9 cellular contexts compared by ENCODE assay signal in genomic region chr4:39635023-39635422, GRCh38. TPM values are rescaled to one million over a fixed set of nuclear protein-coding genes. Genes with fewer than 3 reads are reported as not detected.
DNase-seq lines count a peak whose midpoint lies in the region; ATAC-seq, FAIRE-seq and TF ChIP-seq lines count a peak whose summit lies in the region.
"Had no signal": no experiment of that assay in that cellular context is flagged by ENCODE, and none has a peak within 500 bp of the region (broad histone marks: within the 10 kb centered on the region; RNA-seq: fewer than 3 reads in every experiment).

No MANE protein-coding gene starts in this region.

- H3K9me3 ChIP-seq in kidney (ENCODE audit: control insufficient read depth in 1 of 2, low read length in 2 of 2) = no peaks in the 10 kb centered on the region

- H3K36me3 Mint-ChIP-seq in brain = no peaks in the 10 kb centered on the region
- no peaks in the 10 kb centered on the region for H3K36me3 Mint-ChIP-seq in immature natural killer cell
- no peaks in the 10 kb centered on the region for H3K36me3 Mint-ChIP-seq in stimulated activated memory B cell treated with anti-CD40 and anti-IgM and Interleukin-4, amounts not matched to agents 10 μg/mL and 1 μg/mL and 100 μg/mL, for 72 hours
- peaks cover 3% of the 10 kb centered on the region for H3K36me3 Mint-ChIP-seq in activated T-cell treated with anti-CD3 and anti-CD28 coated beads, Interleukin-2, amount 50 U/mL, for 24 hours (ENCODE audit: low read depth)

- no peak for TF ChIP-seq CTCF in brain (conservative IDR thresholded peaks at IDR 0.05)
- no peak for TF ChIP-seq CTCF in kidney (IDR thresholded peaks at IDR 0.05; ENCODE audit: borderline replicate concordance, extremely low read depth, insufficient read depth)

- intact Hi-C loops in kidney (cut with DNase I) = no loop called here

- ATAC-seq in stimulated activated memory B cell treated with anti-CD40 and anti-IgM and Interleukin-4, amounts not matched to agents 10 μg/mL and 1 μg/mL and 100 μg/mL, for 72 hours = no peak

- peaks cover 5% of the 10 kb centered on the region in 2 donors for H3K4me1 ChIP-seq in kidney (ENCODE audit: control insufficient read depth in 1 of 2, insufficient read depth in 1 of 2, low read depth in 1 of 2, low read length in 2 of 2)

- no peak overlapping the region for H3K9ac ChIP-seq in kidney (ENCODE audit: low read length in 2 of 2)

- DNase-seq in H7 (peak; percentile 40), immature natural killer cell (no peak), NCI-H526 treated with DMSO at 0.1 percent for 48 hours (lab: John Stamatoyannopoulos, UW) (no peak), kidney (no peak), inferior parietal cortex (ENCODE audit: extremely low spot score) (no peak)
- DNase-seq in activated T-cell treated with anti-CD3 and anti-CD28 coated beads, Interleukin-2, amount 50 U/mL, for 24 hours = no peak
- DNase-seq: NCI-H1417 had no signal

- peaks cover 10% of the 10 kb centered on the region for H3K27me3 Mint-ChIP-seq in brain
- H3K27me3 Mint-ChIP-seq in immature natural killer cell (ENCODE audit: low read depth in 3 of 3) = peaks cover 7 to 15% (median 8%) of the 10 kb centered on the region in 3 donors
- no peaks in the 10 kb centered on the region for H3K27me3 Mint-ChIP-seq in stimulated activated memory B cell treated with anti-CD40 and anti-IgM and Interleukin-4, amounts not matched to agents 10 μg/mL and 1 μg/mL and 100 μg/mL, for 72 hours
- no peaks in the 10 kb centered on the region for H3K27me3 Mint-ChIP-seq in activated T-cell treated with anti-CD3 and anti-CD28 coated beads, Interleukin-2, amount 50 U/mL, for 24 hours

- H3K4me3 ChIP-seq in H7 (ENCODE audit: insufficient read depth, low read depth, low read length) (no peak overlapping the region), kidney (ENCODE audit: low read length in 2 of 2) (no peak overlapping the region)

- no peak overlapping the region for H3K27ac ChIP-seq in kidney (ENCODE audit: low read depth in 2 of 2, low read length in 2 of 2)

- H3K36me3 ChIP-seq in H7 (replicated peaks; ENCODE audit: control insufficient read depth, insufficient read depth, low read length) (no peaks in the 10 kb centered on the region; the same call in 1 of the 2 replicates), kidney (ENCODE audit: control insufficient read depth in 1 of 2, insufficient read depth in 2 of 2, low read length in 2 of 2) (peaks cover 0 to 5% of the 10 kb centered on the region in 2 donors)

- FAIRE-seq in kidney (lab: Jason Lieb, UNC) = no peak

- peak overlapping the region; percentile 55 to 99 (median 92) for H3K4me3 Mint-ChIP-seq in brain
- H3K4me3 Mint-ChIP-seq in immature natural killer cell = peak overlapping the region in 1 of 5 donors; percentile 2
- H3K4me3 Mint-ChIP-seq in stimulated activated memory B cell treated with anti-CD40 and anti-IgM and Interleukin-4, amounts not matched to agents 10 μg/mL and 1 μg/mL and 100 μg/mL, for 72 hours = no peak overlapping the region
- no peak overlapping the region for H3K4me3 Mint-ChIP-seq in activated T-cell treated with anti-CD3 and anti-CD28 coated beads, Interleukin-2, amount 50 U/mL, for 24 hours

- no peaks in the 10 kb centered on the region for H3K27me3 ChIP-seq in H7 (ENCODE audit: control insufficient read depth, insufficient read depth, low read length)

- peak overlapping the region in 2 of 5 experiments; percentile 5 to 97 for H3K27ac Mint-ChIP-seq in brain
- H3K27ac Mint-ChIP-seq in immature natural killer cell = peak overlapping the region; percentile 3 to 75 (median 44)
- H3K27ac Mint-ChIP-seq in stimulated activated memory B cell treated with anti-CD40 and anti-IgM and Interleukin-4, amounts not matched to agents 10 μg/mL and 1 μg/mL and 100 μg/mL, for 72 hours = peak overlapping the region; percentile 62
- no peak overlapping the region for H3K27ac Mint-ChIP-seq in activated T-cell treated with anti-CD3 and anti-CD28 coated beads, Interleukin-2, amount 50 U/mL, for 24 hours

- H3K4me1 Mint-ChIP-seq in brain (peaks cover 49% of the 10 kb centered on the region), immature natural killer cell (peaks cover 48 to 54% of the 10 kb centered on the region in 2 donors)
- H3K4me1 Mint-ChIP-seq in stimulated activated memory B cell treated with anti-CD40 and anti-IgM and Interleukin-4, amounts not matched to agents 10 μg/mL and 1 μg/mL and 100 μg/mL, for 72 hours = peaks cover 79% of the 10 kb centered on the region
- peaks cover 37% of the 10 kb centered on the region for H3K4me1 Mint-ChIP-seq in activated T-cell treated with anti-CD3 and anti-CD28 coated beads, Interleukin-2, amount 50 U/mL, for 24 hours (ENCODE audit: low read depth)

- H3K9me3 Mint-ChIP-seq in brain = no peaks in the 10 kb centered on the region
- no peaks in the 10 kb centered on the region for H3K9me3 Mint-ChIP-seq in immature natural killer cell
- H3K9me3 Mint-ChIP-seq in stimulated activated memory B cell treated with anti-CD40 and anti-IgM and Interleukin-4, amounts not matched to agents 10 μg/mL and 1 μg/mL and 100 μg/mL, for 72 hours = no peaks in the 10 kb centered on the region
- H3K9me3 Mint-ChIP-seq in activated T-cell treated with anti-CD3 and anti-CD28 coated beads, Interleukin-2, amount 50 U/mL, for 24 hours = no peaks in the 10 kb centered on the region

RNA-seq across cellular contexts. Expression of gene SMIM14, which starts 3.6 kb away (rescaled TPM):
- 30.3 and 60.0 TPM in 2 replicates for total RNA-seq in H7 (2014; rRNA removed; shearing (Covaris generic))
- 77.0 TPM for polyA plus RNA-seq in brain (ENCODE audit: insufficient read depth, low read depth, low replicate concordance)
- polyA plus RNA-seq in immature natural killer cell = 100 to 1,000 TPM in 2 of 3 donors, 10 to 100 TPM in 1; 84.0 to 150 (median 111) TPM
- total RNA-seq in kidney = 64.2 TPM
- polyA plus RNA-seq in kidney (ENCODE audit: insufficient read depth, low read depth, low replicate concordance) = 26.3 TPM

Comparison
In these comparisons a context has a peak if more than half of its experiments do, and no peak if none do; other contexts are left out.
1. H3K4me3 Mint-ChIP-seq: peak in brain (5 of 5); none in stimulated activated memory B cell treated with anti-CD40 and anti-IgM and Interleukin-4, amounts not matched to agents 10 μg/mL and 1 μg/mL and 100 μg/mL, for 72 hours (single experiment) and activated T-cell treated with anti-CD3 and anti-CD28 coated beads, Interleukin-2, amount 50 U/mL, for 24 hours (single experiment).